In the genomic region with DNA sequence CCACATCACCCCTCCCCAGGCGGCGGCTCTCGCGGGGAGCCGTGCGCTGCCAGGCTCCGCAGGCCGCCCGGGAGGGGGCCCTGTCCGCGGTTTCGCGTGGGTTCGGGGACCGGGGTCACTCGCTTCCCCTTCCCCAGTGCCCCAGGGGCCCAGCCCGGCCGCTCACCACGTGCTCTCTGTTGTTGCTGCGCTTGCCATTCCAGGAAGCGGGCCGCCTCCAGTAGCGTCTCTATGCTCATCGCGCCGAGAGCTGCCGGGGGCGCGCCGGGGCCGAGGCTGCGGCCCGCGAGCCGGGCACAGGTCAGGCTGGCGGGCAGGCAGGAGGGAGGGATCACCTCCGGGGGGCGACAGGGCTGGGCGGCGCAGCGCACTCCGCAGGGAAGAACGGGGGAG, we compare ENCODE assay signal across 8 cellular contexts. TPM values are rescaled to one million over a fixed set of nuclear protein-coding genes. Genes with fewer than 3 reads are reported as not detected.
DNase-seq lines count a peak whose midpoint lies in the region; ATAC-seq and TF ChIP-seq lines count a peak whose summit lies in the region.

No MANE protein-coding gene starts in this region.

- peak; percentile 8 for ATAC-seq in activated T-helper 17 cell treated with anti-CD3 and anti-CD28 coated beads, Interleukin-2, amount 50 U/mL, for 72 hours (replicated peaks)

- H3K36me3 ChIP-seq in OCI-LY7 (ENCODE audit: insufficient read depth, low read length) (no peaks in the 10 kb centered on the region), osteoblast (ENCODE audit: insufficient read depth, low read length) (no peaks in the 10 kb centered on the region)

- H3K4me3 ChIP-seq in OCI-LY7 (ENCODE audit: low read depth, low read length, poor library complexity, severe bottlenecking) (peak overlapping the region; percentile 81), fibroblast of villous mesenchyme (ENCODE audit: low read depth, low read length) (peak overlapping the region; percentile 97), osteoblast (ENCODE audit: insufficient read depth, low read length) (peak overlapping the region; percentile 98)

- POLR2A ChIA-PET in OCI-LY7 (lab: Charles Lee), result no interaction called here

- H3K79me2 ChIP-seq in OCI-LY7 (ENCODE audit: insufficient read depth, low read depth, low read length) (no peaks in the 10 kb centered on the region), osteoblast (ENCODE audit: insufficient read depth, low read length) (peaks cover 41% of the 10 kb centered on the region)

- no peak for TF ChIP-seq CTCF in OCI-LY7 (conservative IDR thresholded peaks at IDR 0.05; ENCODE audit: low read length)
- TF ChIP-seq CTCF in fibroblast of villous mesenchyme (IDR thresholded peaks at IDR 0.05; ENCODE audit: insufficient read depth, low read depth, low read length), result no peak
- no peak for TF ChIP-seq CTCF in osteoblast (IDR thresholded peaks at IDR 0.05; ENCODE audit: extremely low read depth, low read depth, low read length)

- BruUV-seq in OCI-LY7 (replicated peaks; lab: Mats Ljungman, UMichigan), result no TSS peak

- peak overlapping the region; percentile 97 for H3K4me3 Mint-ChIP-seq in activated T-helper 17 cell treated with anti-CD3 and anti-CD28 coated beads, Interleukin-2, amount 50 U/mL, for 72 hours

- H4K20me1 ChIP-seq in OCI-LY7 (ENCODE audit: insufficient read depth, low read length) (no peaks in the 10 kb centered on the region), osteoblast (ENCODE audit: insufficient read depth, low read length) (peaks cover 5% of the 10 kb centered on the region)

- H3K27ac Mint-ChIP-seq in activated T-helper 17 cell treated with anti-CD3 and anti-CD28 coated beads, Interleukin-2, amount 50 U/mL, for 72 hours, result peak overlapping the region; percentile 95

- no peaks in the 10 kb centered on the region for H3K27me3 Mint-ChIP-seq in activated T-helper 17 cell treated with anti-CD3 and anti-CD28 coated beads, Interleukin-2, amount 50 U/mL, for 72 hours

- no peaks in the 10 kb centered on the region for H3K27me3 ChIP-seq in osteoblast (ENCODE audit: insufficient read depth, low read length)

- no peaks in the 10 kb centered on the region for H3K9me3 Mint-ChIP-seq in activated T-helper 17 cell treated with anti-CD3 and anti-CD28 coated beads, Interleukin-2, amount 50 U/mL, for 72 hours

- H3K4me1 ChIP-seq in OCI-LY7 (ENCODE audit: insufficient read depth, low read length, poor library complexity, severe bottlenecking), result peaks cover 36% of the 10 kb centered on the region
- peaks cover 55% of the 10 kb centered on the region for H3K4me1 ChIP-seq in osteoblast (ENCODE audit: insufficient read depth, low read length)

- H3K9me2 ChIP-seq in OCI-LY7 (ENCODE audit: insufficient read depth, low read length), result no peaks in the 10 kb centered on the region

- peak overlapping the region; percentile 11; the same call in 1 of the 2 replicates for H2AFZ ChIP-seq in OCI-LY7 (ENCODE audit: low read length)
- no peak overlapping the region for H2AFZ ChIP-seq in osteoblast (ENCODE audit: low read length)

- H3K9me3 ChIP-seq in OCI-LY7 (ENCODE audit: low read length) (no peaks in the 10 kb centered on the region), osteoblast (ENCODE audit: low read depth, low read length) (no peaks in the 10 kb centered on the region)

- H3K4me1 Mint-ChIP-seq in activated T-helper 17 cell treated with anti-CD3 and anti-CD28 coated beads, Interleukin-2, amount 50 U/mL, for 72 hours, result peaks cover 20% of the 10 kb centered on the region

- H3K27ac ChIP-seq in OCI-LY7 (ENCODE audit: low read depth, low read length, poor library complexity, severe bottlenecking) (peak overlapping the region; percentile 82), osteoblast (ENCODE audit: low read depth, low read length) (peak overlapping the region; percentile 100)

- CTCF ChIA-PET in OCI-LY7 (lab: Charles Lee; ENCODE audit: unreplicated experiment), result no interaction called here

- intact Hi-C loops in OCI-LY7 (cut with micrococcal nuclease; ENCODE audit: unreplicated experiment), result loop anchor here (2.0 to 5.0 kb wide), 4 partner anchors 64 to 683 kb away; a partner anchor contains a TSS

- DNase-seq in NCI-H2171 treated with DMSO at 0.1 percent for 48 hours (lab: John Stamatoyannopoulos, UW) (peak; percentile 41), NCI-H2171 (lab: John Stamatoyannopoulos, UW) (no peak), OCI-LY7 (ENCODE audit: low spot score) (peak; percentile 79), fibroblast of villous mesenchyme (ENCODE audit: low read depth) (peak; percentile 64), osteoblast (ENCODE audit: insufficient read length, low spot score, missing footprints) (peak; percentile 95), DMS79 (lab: John Stamatoyannopoulos, UW) (no peak), KG1 (lab: John Stamatoyannopoulos, UW) (no peak)

- peaks cover 18% of the 10 kb centered on the region for H3K36me3 Mint-ChIP-seq in activated T-helper 17 cell treated with anti-CD3 and anti-CD28 coated beads, Interleukin-2, amount 50 U/mL, for 72 hours (ENCODE audit: low read depth)

- H3K4me2 ChIP-seq in OCI-LY7 (ENCODE audit: low read length) (peak overlapping the region; percentile 95), osteoblast (ENCODE audit: insufficient read depth, low read length) (peak overlapping the region; percentile 98)

RNA-seq across cellular contexts. Expression of a gene that starts 0.4 kb away (rescaled TPM):
- total RNA-seq in OCI-LY7 (2014; rRNA removed; shearing (Covaris generic)), result 17.7 and 22.2 TPM in 2 replicates
- total RNA-seq in OCI-LY7 (2022), result 58.7 and 60.0 TPM in 2 replicates
- total RNA-seq in activated T-helper 17 cell treated with anti-CD3 and anti-CD28 coated beads, Interleukin-2, amount 50 U/mL, for 72 hours, result 10 to 100 TPM; 28.7 to 33.2 TPM
- 7.8 and 11.6 TPM in 2 replicates for total RNA-seq in fibroblast of villous mesenchyme
- 12.3 and 14.1 TPM in 2 replicates for total RNA-seq in osteoblast

Comparison
In these comparisons a context has a peak if more than half of its experiments do, and no peak if none do; other contexts are left out.
1. DNase-seq: peak in NCI-H2171 treated with DMSO at 0.1 percent for 48 hours (single experiment), OCI-LY7 (single experiment), fibroblast of villous mesenchyme (single experiment) and osteoblast (single experiment); none in NCI-H2171 (single experiment), DMS79 (single experiment) and KG1 (single experiment).
2. Peak in every context shown above with its lines, with median percentiles within 50 percentile points of each other: H3K4me3 ChIP-seq.